Comparison of ENCODE assay signal across 9 cellular contexts in genomic region chr7:104883718-104884452, GRCh38.
DNase-seq lines count a peak whose midpoint lies in the region; ATAC-seq and TF ChIP-seq lines count a peak whose summit lies in the region.
"Had no signal": no experiment of that assay in that cellular context is flagged by ENCODE, and none has a peak within 500 bp of the region (broad histone marks: within the 10 kb centered on the region; RNA-seq: fewer than 3 reads in every experiment).

No MANE protein-coding gene starts in this region.

- no peaks in the 10 kb centered on the region for H3K27me3 ChIP-seq in layer of hippocampus (ENCODE audit: control insufficient read depth, insufficient read depth, low read length)

- TF ChIP-seq CTCF in AG10803 (conservative IDR thresholded peaks at IDR 0.05; ENCODE audit: low read length), result peak; percentile 96

- peaks cover 2% of the 10 kb centered on the region for H3K36me3 Mint-ChIP-seq in central memory CD8-positive, alpha-beta T cell (ENCODE audit: insufficient read depth)
- H3K36me3 Mint-ChIP-seq: IgD-negative memory B cell had no signal

- ATAC-seq in GM18909 (IDR thresholded peaks at IDR 0.05; ENCODE audit: poor library complexity, unreplicated experiment) (peak; percentile 92), HG03139 (IDR thresholded peaks at IDR 0.05; ENCODE audit: unreplicated experiment) (peak; percentile 73)
- peak; percentile 46 for ATAC-seq in central memory CD8-positive, alpha-beta T cell (replicated peaks; ENCODE audit: extremely low read depth, poor library complexity, severe bottlenecking)

- H3K4me3 Mint-ChIP-seq in central memory CD8-positive, alpha-beta T cell, result no peak overlapping the region

- H3K27me3 Mint-ChIP-seq in central memory CD8-positive, alpha-beta T cell, result peaks cover 12% of the 10 kb centered on the region

- peaks cover 2% of the 10 kb centered on the region for H3K4me1 Mint-ChIP-seq in central memory CD8-positive, alpha-beta T cell

- no peak overlapping the region for H3K27ac Mint-ChIP-seq in central memory CD8-positive, alpha-beta T cell (ENCODE audit: low read depth)
- H3K27ac Mint-ChIP-seq: IgD-negative memory B cell had no signal

- no peak overlapping the region for H3K4me3 ChIP-seq in AG10803 (ENCODE audit: low read length)

- DNase-seq in AG10803 (ENCODE audit: low read depth) (peak; percentile 71), NCI-H2227 treated with DMSO at 0.1 percent for 48 hours (lab: John Stamatoyannopoulos, UW) (peak; percentile 82)
- DNase-seq in activated CD4-positive, CD25-positive, alpha-beta regulatory T cell treated with anti-CD3 and anti-CD28 coated beads, Interleukin-2, amount 50 U/mL, for 72 hours, result peak; percentile 80
- peak; percentile 43 to 64 for DNase-seq in central memory CD8-positive, alpha-beta T cell (ENCODE audit: low spot score in 2 of 2)
- DNase-seq in stimulated activated CD4-positive, alpha-beta T cell treated with anti-CD3 and anti-CD28 coated beads, Interleukin-1b, Interleukin-23, amount 100 ng/mL, for 48 hours, result peak; percentile 79

- H3K9me3 Mint-ChIP-seq in central memory CD8-positive, alpha-beta T cell, result no peaks in the 10 kb centered on the region

- H3K27ac ChIP-seq in layer of hippocampus (ENCODE audit: low read depth, low read length), result peak overlapping the region; percentile 9
